ENCODE assay signal across 14 cellular contexts in genomic region chr2:58594762-58595161, GRCh38.
DNase-seq lines count a peak whose midpoint lies in the region; ATAC-seq, FAIRE-seq and TF ChIP-seq lines count a peak whose summit lies in the region.
"Had no signal": no experiment of that assay in that cellular context is flagged by ENCODE, and none has a peak within 500 bp of the region (broad histone marks: within the 10 kb centered on the region; RNA-seq: fewer than 3 reads in every experiment).

No MANE protein-coding gene starts in this region.

- no peak for ATAC-seq in A549

- H3K9me3 ChIP-seq in A549 (no peaks in the 10 kb centered on the region), GM23248 (ENCODE audit: low read depth) (no peaks in the 10 kb centered on the region), astrocyte (ENCODE audit: insufficient read depth, low read depth, low read length) (no peaks in the 10 kb centered on the region), tibial artery (no peaks in the 10 kb centered on the region), Caco-2 (no peaks in the 10 kb centered on the region)
- H3K9me3 ChIP-seq: HAP-1, SJCRH30 had no signal

- H3K9me3 Mint-ChIP-seq in astrocyte (ENCODE audit: unreplicated experiment) (peaks cover 2% of the 10 kb centered on the region), glutamatergic neuron (ENCODE audit: unreplicated experiment) (peaks cover 4% of the 10 kb centered on the region), Caco-2 (ENCODE audit: unreplicated experiment) (no peaks in the 10 kb centered on the region)

- H3K4me1 Mint-ChIP-seq in astrocyte (ENCODE audit: low read depth, unreplicated experiment) (peaks cover 10% of the 10 kb centered on the region), glutamatergic neuron (ENCODE audit: low read depth, unreplicated experiment) (peaks cover 12% of the 10 kb centered on the region), Caco-2 (ENCODE audit: low read depth, unreplicated experiment) (no peaks in the 10 kb centered on the region)
- H3K4me1 Mint-ChIP-seq: CD4-positive, alpha-beta memory T cell had no signal

- H2AFZ ChIP-seq in GM23248 (no peak overlapping the region), astrocyte (ENCODE audit: low read depth, low read length) (no peak overlapping the region)
- H2AFZ ChIP-seq: PC-9 had no signal

- no peak overlapping the region for H3K27ac Mint-ChIP-seq in astrocyte (ENCODE audit: unreplicated experiment)
- H3K27ac Mint-ChIP-seq in glutamatergic neuron (ENCODE audit: unreplicated experiment), result peak overlapping the region; percentile 92
- H3K27ac Mint-ChIP-seq in Caco-2 (ENCODE audit: unreplicated experiment), result no peak overlapping the region
- H3K27ac Mint-ChIP-seq: CD4-positive, alpha-beta memory T cell had no signal

- no peaks in the 10 kb centered on the region for H3K36me3 Mint-ChIP-seq in astrocyte (ENCODE audit: low read depth, unreplicated experiment)
- no peaks in the 10 kb centered on the region for H3K36me3 Mint-ChIP-seq in glutamatergic neuron (ENCODE audit: unreplicated experiment)
- no peaks in the 10 kb centered on the region for H3K36me3 Mint-ChIP-seq in Caco-2 (ENCODE audit: insufficient read depth, unreplicated experiment)
- H3K36me3 Mint-ChIP-seq: CD4-positive, alpha-beta memory T cell had no signal

- POLR2A ChIA-PET in A549 (lab: Yijun Ruan, JAX) (no interaction called here), Caco-2 (lab: Charles Lee) (no interaction called here)

- intact Hi-C loops in tibial artery (cut with DNase I; ENCODE audit: low total_unique reads), result no loop called here
- intact Hi-C loops in Caco-2 (cut with micrococcal nuclease; ENCODE audit: unreplicated experiment), result no loop called here

- H3K4me3 Mint-ChIP-seq in astrocyte (ENCODE audit: unreplicated experiment) (no peak overlapping the region), glutamatergic neuron (ENCODE audit: unreplicated experiment) (peak overlapping the region; percentile 57), Caco-2 (ENCODE audit: unreplicated experiment) (no peak overlapping the region)
- H3K4me3 Mint-ChIP-seq: CD4-positive, alpha-beta memory T cell had no signal

- no peak for TF ChIP-seq RAD21 in A549 (conservative IDR thresholded peaks at IDR 0.05 in 1 of 2, IDR thresholded peaks at IDR 0.05 in 1 of 2)

- TF ChIP-seq POLR2A in A549 (IDR thresholded peaks at IDR 0.05; ENCODE audit: low read length), result no peak

- H4K20me1 ChIP-seq in GM23248 (ENCODE audit: insufficient read depth) (no peaks in the 10 kb centered on the region), astrocyte (ENCODE audit: insufficient read depth, low read length) (no peaks in the 10 kb centered on the region)

- no TSS peak for BruUV-seq in Caco-2 (replicated peaks; lab: Mats Ljungman, UMichigan)

- peaks cover 9% of the 10 kb centered on the region; the same call in 1 of the 2 replicates for H3F3A ChIP-seq in GM23248 (ENCODE audit: insufficient read depth)

- no peak overlapping the region for H3K9ac ChIP-seq in GM23248
- H3K9ac ChIP-seq in astrocyte (ENCODE audit: low read length), result no peak overlapping the region

- in situ Hi-C loops in GM23248 (cut with MboI), result no loop called here

- FAIRE-seq in A549 (lab: Jason Lieb, UNC) (peak; percentile 28), astrocyte (lab: Jason Lieb, UNC) (no peak)

- no peaks in the 10 kb centered on the region for H3K79me2 ChIP-seq in GM23248 (ENCODE audit: insufficient read depth)
- no peaks in the 10 kb centered on the region for H3K79me2 ChIP-seq in astrocyte (ENCODE audit: insufficient read depth, low read length)

- H3K36me3 ChIP-seq in GM23248 (ENCODE audit: low read depth) (no peaks in the 10 kb centered on the region), astrocyte (ENCODE audit: insufficient read depth, low read length) (no peaks in the 10 kb centered on the region), tibial artery (no peaks in the 10 kb centered on the region), Caco-2 (ENCODE audit: control insufficient read depth, insufficient read depth, low read length) (no peaks in the 10 kb centered on the region)
- H3K36me3 ChIP-seq: HAP-1, SJCRH30 had no signal

- DNase-seq in A549 (ENCODE audit: low read depth in 1 of 2, low spot score in 1 of 2) (no peak), GM23248 (peak; percentile 49), astrocyte (ENCODE audit: low read depth) (peak; percentile 8), glutamatergic neuron (no peak), tibial artery (no peak), Caco-2 (no peak), NCI-H1930 (lab: John Stamatoyannopoulos, UW) (no peak)
- DNase-seq in activated CD8-positive, alpha-beta memory T cell treated with anti-CD3 and anti-CD28 coated beads, Interleukin-2, amount 50 U/mL, for 48 hours, result no peak
- DNase-seq: 8988T; CD4-positive, alpha-beta memory T cell; NCI-H226 had no signal

- CTCF ChIA-PET in A549 (lab: Yijun Ruan, JAX) (no interaction called here), Caco-2 (lab: Charles Lee) (interaction anchor here (0.6 kb wide), 1 partner anchor 23 kb away, joined by 3 read pairs; no protein-coding TSS in a partner anchor)

- H3K4me2 ChIP-seq in A549, result no peak overlapping the region
- H3K4me2 ChIP-seq in GM23248 (ENCODE audit: unreplicated experiment), result no peak overlapping the region
- H3K4me2 ChIP-seq in astrocyte (ENCODE audit: low read length), result no peak overlapping the region
- H3K4me2 ChIP-seq: PC-9 had no signal

- H3K4me3 ChIP-seq in A549 (no peak overlapping the region), GM23248 (no peak overlapping the region), astrocyte (ENCODE audit: insufficient read depth, low read depth, low read length) (no peak overlapping the region), tibial artery (no peak overlapping the region), Caco-2 (ENCODE audit: low read depth, low read length) (no peak overlapping the region)
- H3K4me3 ChIP-seq: HAP-1, PC-9, SJCRH30 had no signal

- TF ChIP-seq EP300 in A549 (IDR thresholded peaks at IDR 0.05), result no peak

- no peak for TF ChIP-seq CTCF in A549 (IDR thresholded peaks at IDR 0.05)
- no peak for TF ChIP-seq CTCF in astrocyte (IDR thresholded peaks at IDR 0.05; ENCODE audit: insufficient read depth, low read depth, low read length)
- no peak for TF ChIP-seq CTCF in glutamatergic neuron (IDR thresholded peaks at IDR 0.05; ENCODE audit: partially characterized antibody, unreplicated experiment)
- no peak for TF ChIP-seq CTCF in tibial artery (IDR thresholded peaks at IDR 0.05)
- TF ChIP-seq CTCF in Caco-2 (IDR thresholded peaks at IDR 0.05; ENCODE audit: insufficient read depth in 1 of 2, low read depth in 1 of 2, low read length in 1 of 2, severe bottlenecking in 1 of 2, unreplicated experiment in 1 of 2), result no peak

- no peaks in the 10 kb centered on the region for H3K9me2 ChIP-seq in GM23248 (ENCODE audit: insufficient read depth)

- H3K27me3 ChIP-seq in GM23248 (replicated peaks; ENCODE audit: insufficient read depth), result no peaks in the 10 kb centered on the region
- no peaks in the 10 kb centered on the region for H3K27me3 ChIP-seq in astrocyte (ENCODE audit: insufficient read depth, low read length)
- no peaks in the 10 kb centered on the region for H3K27me3 ChIP-seq in tibial artery
- no peaks in the 10 kb centered on the region for H3K27me3 ChIP-seq in Caco-2 (replicated peaks; ENCODE audit: control insufficient read depth, insufficient read depth, low read length)
- H3K27me3 ChIP-seq: SJCRH30 had no signal

- H3K27ac ChIP-seq in A549 (no peak overlapping the region), GM23248 (no peak overlapping the region), astrocyte (ENCODE audit: low read depth, low read length) (no peak overlapping the region), tibial artery (no peak overlapping the region)
- H3K27ac ChIP-seq: PC-9, SJCRH30 had no signal

- H3K4me1 ChIP-seq in A549, result no peaks in the 10 kb centered on the region
- H3K4me1 ChIP-seq in GM23248 (ENCODE audit: insufficient read depth), result peaks cover 8% of the 10 kb centered on the region; the same call in 1 of the 2 replicates
- H3K4me1 ChIP-seq in astrocyte (ENCODE audit: insufficient read depth, low read length), result no peaks in the 10 kb centered on the region
- H3K4me1 ChIP-seq in tibial artery, result no peaks in the 10 kb centered on the region
- H3K4me1 ChIP-seq in Caco-2, result no peaks in the 10 kb centered on the region
- H3K4me1 ChIP-seq: HAP-1, SJCRH30 had no signal

- no peaks in the 10 kb centered on the region for H3K27me3 Mint-ChIP-seq in astrocyte (ENCODE audit: low read depth, unreplicated experiment)
- H3K27me3 Mint-ChIP-seq in glutamatergic neuron (ENCODE audit: unreplicated experiment), result peaks cover 3% of the 10 kb centered on the region
- H3K27me3 Mint-ChIP-seq in Caco-2 (ENCODE audit: insufficient read depth, unreplicated experiment), result peaks cover 4% of the 10 kb centered on the region

TF ChIP-seq in A549, 52 proteins besides CTCF, POLR2A, EP300 and RAD21 (continues in another document):
- no peak for TF ChIP-seq ATOH8 (CRISPR knock-in tag; IDR thresholded peaks at IDR 0.05; ENCODE audit: low read depth)
- TF ChIP-seq HES2 (IDR thresholded peaks at IDR 0.05), result no peak

Comparison
In these comparisons a context has a peak if more than half of its experiments do, and no peak if none do; other contexts are left out.
1. DNase-seq: peak in GM23248 (single experiment) and astrocyte (single experiment); none in A549 (0 of 2), glutamatergic neuron (single experiment), tibial artery (0 of 2), Caco-2 (0 of 2), activated CD8-positive, alpha-beta memory T cell treated with anti-CD3 and anti-CD28 coated beads, Interleukin-2, amount 50 U/mL, for 48 hours (single experiment) and NCI-H1930 (0 of 2).